In the genomic region with DNA sequence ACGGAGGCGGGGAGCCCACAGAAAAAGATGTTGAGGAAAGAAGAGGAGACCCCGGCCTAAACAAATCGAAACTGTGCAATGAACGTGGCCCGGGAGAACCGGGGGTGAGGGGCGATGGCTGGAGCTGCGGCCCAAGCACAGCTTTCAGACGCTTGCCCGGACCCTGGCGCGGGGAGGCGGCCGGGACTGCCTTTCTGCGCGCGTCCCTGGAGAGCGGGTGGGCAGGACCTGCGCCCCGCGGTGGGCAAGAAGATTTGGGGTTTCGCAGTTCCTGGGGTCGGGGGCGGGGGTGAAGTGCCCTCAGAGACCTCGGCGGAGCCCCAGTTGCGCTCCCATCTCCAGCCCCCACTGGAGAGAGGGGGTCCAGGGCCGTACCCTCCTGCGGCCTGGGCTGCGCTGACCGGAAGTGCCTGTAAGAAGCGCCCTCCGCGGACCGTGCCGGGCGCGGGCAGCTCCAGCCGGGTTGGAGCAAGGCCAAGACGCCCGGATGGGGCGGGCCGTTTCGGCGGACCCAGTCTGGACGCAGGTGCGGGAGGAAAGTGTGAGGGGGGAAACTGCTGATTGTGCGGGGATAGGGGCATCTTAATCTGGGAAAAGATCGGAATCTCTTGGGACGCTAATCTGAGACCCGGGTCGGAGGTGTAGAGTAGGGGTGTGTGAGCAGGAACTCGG, we compare ENCODE assay signal across 8 cellular contexts. TPM values are rescaled to one million over a fixed set of nuclear protein-coding genes. Genes with fewer than 3 reads are reported as not detected.
DNase-seq lines count a peak whose midpoint lies in the region; ATAC-seq and TF ChIP-seq lines count a peak whose summit lies in the region.

No MANE protein-coding gene starts in this region.

- H3K27ac Mint-ChIP-seq in IgD-negative memory B cell (peak overlapping the region in 1 of 3 donors; percentile 36), nephron (no peak overlapping the region)
- no peak overlapping the region for H3K27ac Mint-ChIP-seq in effector memory CD8-positive, alpha-beta T cell

- DNase-seq in AG04449 (ENCODE audit: low read depth, low spot score), result no peak
- no peak for DNase-seq in effector memory CD8-positive, alpha-beta T cell
- no peak for DNase-seq in erythroblast (lab: John Stamatoyannopoulos, UW)
- no peak for DNase-seq in COLO668 (lab: John Stamatoyannopoulos, UW; ENCODE audit: unreplicated experiment)
- DNase-seq in OCI-M1 (lab: John Stamatoyannopoulos, UW), result no peak
- DNase-seq in NCI-H1436 (lab: John Stamatoyannopoulos, UW), result no peak

- H3K4me1 Mint-ChIP-seq in IgD-negative memory B cell, result peaks cover 3 to 6% (median 6%) of the 10 kb centered on the region in 3 donors
- peaks cover 5 to 8% of the 10 kb centered on the region in 2 donors for H3K4me1 Mint-ChIP-seq in effector memory CD8-positive, alpha-beta T cell (ENCODE audit: low read depth in 2 of 2)
- H3K4me1 Mint-ChIP-seq in nephron, result peaks cover 15% of the 10 kb centered on the region

- POLR2A ChIA-PET in AG04449 (lab: Yijun Ruan, JAX), result interaction anchor here (0.6 to 1.8 kb wide), 3 partner anchors 9 to 20 kb away, joined by 3 to 7 read pairs (median 4); a partner anchor contains a TSS

- H3K36me3 Mint-ChIP-seq in IgD-negative memory B cell (no peaks in the 10 kb centered on the region), nephron (ENCODE audit: low read depth) (no peaks in the 10 kb centered on the region)
- peaks cover 3% of the 10 kb centered on the region for H3K36me3 Mint-ChIP-seq in effector memory CD8-positive, alpha-beta T cell (ENCODE audit: insufficient read depth)

- TF ChIP-seq CTCF in AG04449 (IDR thresholded peaks at IDR 0.05; ENCODE audit: insufficient read depth, low read length, missing control alignments) (no peak), nephron (IDR thresholded peaks at IDR 0.05; ENCODE audit: unreplicated experiment in 3 of 3) (no peak)

- H3K4me3 Mint-ChIP-seq in IgD-negative memory B cell (peak overlapping the region; percentile 35 to 76 (median 68)), nephron (peak overlapping the region; percentile 83 to 87 (median 86))
- H3K4me3 Mint-ChIP-seq in effector memory CD8-positive, alpha-beta T cell, result peak overlapping the region; percentile 56 to 60

- H3K27me3 Mint-ChIP-seq in IgD-negative memory B cell (peaks cover 72% of the 10 kb centered on the region), nephron (ENCODE audit: low read depth) (peaks cover 100% of the 10 kb centered on the region)
- peaks cover 90 to 99% of the 10 kb centered on the region in 2 donors for H3K27me3 Mint-ChIP-seq in effector memory CD8-positive, alpha-beta T cell

- TF ChIP-seq POLR2A in erythroblast (IDR thresholded peaks at IDR 0.05; ENCODE audit: low read length), result no peak

- H3K9me3 Mint-ChIP-seq in IgD-negative memory B cell (peaks cover 0 to 4% (median 0%) of the 10 kb centered on the region in 3 donors), nephron (peaks cover 3% of the 10 kb centered on the region)
- no peaks in the 10 kb centered on the region for H3K9me3 Mint-ChIP-seq in effector memory CD8-positive, alpha-beta T cell

- ATAC-seq in effector memory CD8-positive, alpha-beta T cell (replicated peaks), result no peak

- H3K4me3 ChIP-seq in AG04449 (ENCODE audit: low read depth, low read length), result peak overlapping the region; percentile 57

- CTCF ChIA-PET in AG04449 (lab: Yijun Ruan, JAX), result interaction anchor here (0.7 kb wide), 1 partner anchor 10 kb away, joined by 3 read pairs; no protein-coding TSS in a partner anchor

RNA-seq across cellular contexts. Expression of a gene that starts 11.6 kb away (rescaled TPM):
- polyA plus RNA-seq in IgD-negative memory B cell, result not detected
